In genomic region chr5:7827602-7828001, GRCh38 we compare ENCODE assay signal across 21 cellular contexts. TPM values are rescaled to one million over a fixed set of nuclear protein-coding genes. Genes with fewer than 3 reads are reported as not detected.
DNase-seq lines count a peak whose midpoint lies in the region; ATAC-seq and TF ChIP-seq lines count a peak whose summit lies in the region.
"Had no signal": no experiment of that assay in that cellular context is flagged by ENCODE, and none has a peak within 500 bp of the region (broad histone marks: within the 10 kb centered on the region; RNA-seq: fewer than 3 reads in every experiment).

No MANE protein-coding gene starts in this region.

- intact Hi-C loops in mucosa of descending colon (cut with DNase I, micrococcal nuclease): no loop called here

- 84% methylated on average over 6 of the region's 6 CpGs for WGBS in mesenchymal stem cell

- no peaks in the 10 kb centered on the region for H3K4me1 ChIP-seq in mesenchymal stem cell (ENCODE audit: control insufficient read depth, insufficient read depth, low read depth, low read length)
- H3K4me1 ChIP-seq in mucosa of descending colon (ENCODE audit: low read depth): no peaks in the 10 kb centered on the region
- H3K4me1 ChIP-seq: Caco-2, esophagus squamous epithelium, tibial nerve had no signal

- H3K27ac ChIP-seq in caudate nucleus (ENCODE audit: low read depth, low read length): peak overlapping the region; percentile 42
- H3K27ac ChIP-seq in mesenchymal stem cell (ENCODE audit: low read length, poor library complexity, severe bottlenecking): no peak overlapping the region
- H3K27ac ChIP-seq: esophagus squamous epithelium, tibial nerve had no signal

- no peak overlapping the region for H4K8ac ChIP-seq in mesenchymal stem cell (ENCODE audit: low read length)

- DNase-seq in AG20443 (ENCODE audit: low spot score) (peak; percentile 56), NCI-H526 treated with DMSO at 0.1 percent for 48 hours (lab: John Stamatoyannopoulos, UW) (peak; percentile 67), caudate nucleus (lab: John Stamatoyannopoulos, UW) (no peak), mesenchymal stem cell (no peak), mucosa of descending colon (no peak), pons (ENCODE audit: low spot score) (no peak)
- DNase-seq in activated CD8-positive, alpha-beta memory T cell treated with anti-CD3 and anti-CD28 coated beads, Interleukin-2, amount 50 U/mL, for 4 hours: no peak
- DNase-seq: AML-193; Caco-2; effector memory CD4-positive, alpha-beta T cell; esophagus squamous epithelium; IMR-90; NCI-H1436; SHP77 treated with DMSO at 0.1 percent for 48 hours; stimulated activated CD4-positive, alpha-beta T cell treated with anti-CD3 and anti-CD28 coated beads, Interleukin-4, amount 100 ng/mL, for 1 hour had no signal

- peaks cover 27 to 32% of the 10 kb centered on the region in 2 experiments for H3K27me3 ChIP-seq in mesenchymal stem cell (ENCODE audit: control insufficient read depth in 1 of 2, insufficient read depth in 1 of 2, low read length in 2 of 2)
- H3K27me3 ChIP-seq: esophagus squamous epithelium, tibial nerve had no signal

- no peak overlapping the region for H2BK5ac ChIP-seq in mesenchymal stem cell (ENCODE audit: low read depth, low read length, poor library complexity, severe bottlenecking)

- no peak overlapping the region for H3K4me2 ChIP-seq in mesenchymal stem cell (ENCODE audit: low read length, poor library complexity, severe bottlenecking)

- no peak overlapping the region for H2BK15ac ChIP-seq in mesenchymal stem cell (ENCODE audit: low read depth, poor library complexity, severe bottlenecking)

- H2AK5ac ChIP-seq in mesenchymal stem cell (ENCODE audit: low read length, severe bottlenecking): no peak overlapping the region

- no peak overlapping the region for H3K14ac ChIP-seq in mesenchymal stem cell (ENCODE audit: low read length in 2 of 2)

- TF ChIP-seq CTCF in mucosa of descending colon (IDR thresholded peaks at IDR 0.05): no peak

- H2AFZ ChIP-seq in mesenchymal stem cell (ENCODE audit: low read depth, low read length): no peak overlapping the region

- no peak overlapping the region for H3K23ac ChIP-seq in mesenchymal stem cell (ENCODE audit: low read length in 2 of 2)

- H2BK120ac ChIP-seq in mesenchymal stem cell (ENCODE audit: low read depth, low read length): no peak overlapping the region

- H3K9ac ChIP-seq in mesenchymal stem cell (ENCODE audit: low read length): peak overlapping the region; percentile 56

- H3K9me3 ChIP-seq in mesenchymal stem cell (ENCODE audit: control insufficient read depth, low read length): no peaks in the 10 kb centered on the region
- no peaks in the 10 kb centered on the region for H3K9me3 ChIP-seq in mucosa of descending colon
- H3K9me3 ChIP-seq: Caco-2, esophagus squamous epithelium, tibial nerve had no signal

- ATAC-seq in mucosa of descending colon (no peak), HG02973 (IDR thresholded peaks at IDR 0.05; ENCODE audit: unreplicated experiment) (no peak)

- no peaks in the 10 kb centered on the region for H3K79me1 ChIP-seq in mesenchymal stem cell (replicated peaks; ENCODE audit: low read length, poor library complexity, severe bottlenecking)

- no peak overlapping the region for H3K18ac ChIP-seq in mesenchymal stem cell (ENCODE audit: low read depth in 1 of 2, low read length in 2 of 2)

- H3K36me3 ChIP-seq in mesenchymal stem cell (ENCODE audit: control insufficient read depth in 1 of 2, insufficient read depth in 2 of 2, low read depth in 1 of 2, low read length in 2 of 2): no peaks in the 10 kb centered on the region
- H3K36me3 ChIP-seq in mucosa of descending colon (ENCODE audit: low read depth): no peaks in the 10 kb centered on the region
- H3K36me3 ChIP-seq: esophagus squamous epithelium, tibial nerve had no signal

- H4K91ac ChIP-seq in mesenchymal stem cell (ENCODE audit: low read length): no peak overlapping the region

- H3K4me3 ChIP-seq in mesenchymal stem cell (ENCODE audit: insufficient read depth in 1 of 2, low read depth in 1 of 2, low read length in 2 of 2) (peak overlapping the region in 1 of 2 experiments; percentile 33), mucosa of descending colon (no peak overlapping the region)
- H3K4me3 ChIP-seq: esophagus squamous epithelium, tibial nerve had no signal

- no peak overlapping the region for H2BK12ac ChIP-seq in mesenchymal stem cell (ENCODE audit: low read length in 2 of 2)

- no peak overlapping the region for H3K4ac ChIP-seq in mesenchymal stem cell (ENCODE audit: low read depth in 1 of 2, low read length in 2 of 2)

RNA-seq across cellular contexts. Expression of gene CFAP90, which starts 23.3 kb away (rescaled TPM):
- polyA plus RNA-seq in mesenchymal stem cell (2013, experiment 1 of 2): 0.35 TPM
- 0.18 TPM for polyA plus RNA-seq in mesenchymal stem cell (2013, experiment 2 of 2)
- total RNA-seq in mucosa of descending colon: not detected
- total RNA-seq: esophagus squamous epithelium, IMR-90, left ventricle myocardium superior, MCF 10A, mucosa of gallbladder, pulmonary artery endothelial cell, tibial nerve had no signal

RNA-seq across cellular contexts. Expression of gene FASTKD3, which starts 41.2 kb away (rescaled TPM):
- polyA plus RNA-seq in mesenchymal stem cell (2013, experiment 1 of 2): 3.3 TPM
- 3.7 TPM for polyA plus RNA-seq in mesenchymal stem cell (2013, experiment 2 of 2)
- 10 to 100 TPM in 1 of 3 donors, 1 to 10 TPM in 2; 9.2 to 11.7 (median 9.5) TPM for total RNA-seq in mucosa of descending colon

RNA-seq across cellular contexts. Expression of gene MTRR, which starts 41.3 kb away (rescaled TPM):
- polyA plus RNA-seq in mesenchymal stem cell (2013, experiment 1 of 2): 21.6 TPM
- 23.1 TPM for polyA plus RNA-seq in mesenchymal stem cell (2013, experiment 2 of 2)
- total RNA-seq in mucosa of descending colon: 10 to 100 TPM; 50.5 to 53.7 (median 53.3) TPM

Comparison
In these comparisons a context has a peak if more than half of its experiments do, and no peak if none do; other contexts are left out.
1. DNase-seq: peak in AG20443 (single experiment) and NCI-H526 treated with DMSO at 0.1 percent for 48 hours (single experiment); none in caudate nucleus (0 of 61), mesenchymal stem cell (single experiment), mucosa of descending colon (0 of 3), activated CD8-positive, alpha-beta memory T cell treated with anti-CD3 and anti-CD28 coated beads, Interleukin-2, amount 50 U/mL, for 4 hours (single experiment) and pons (single experiment).